Comparison of ENCODE assay signal across 2 cellular contexts in genomic region chr5:72337159-72337558, GRCh38.
A peak's percentile ranks its signal among the peaks of the same experiment; 100 is the strongest.
TF ChIP-seq lines count a peak whose summit lies in the region.

No MANE protein-coding gene starts in this region.

TF ChIP-seq in liver, 16 proteins besides CTCF, POLR2A, EP300 and RAD21:
- TF ChIP-seq FOXA2 (IDR thresholded peaks at IDR 0.05) = peak; percentile 2
- no peak for TF ChIP-seq HNF4A (conservative IDR thresholded peaks at IDR 0.05)

TF ChIP-seq in HepG2, 621 proteins besides CTCF, POLR2A, EP300 and RAD21:
- TF ChIP-seq E2F2 (CRISPR knock-in tag; IDR thresholded peaks at IDR 0.05; ENCODE audit: borderline replicate concordance) = no peak
- TF ChIP-seq ZFP1 (CRISPR knock-in tag; IDR thresholded peaks at IDR 0.05) = no peak
- no peak for TF ChIP-seq ZNF687 (CRISPR knock-in tag; IDR thresholded peaks at IDR 0.05)
- no peak for TF ChIP-seq ZNF264 (CRISPR knock-in tag; IDR thresholded peaks at IDR 0.05)
- no peak for TF ChIP-seq ZNF839 (CRISPR knock-in tag; IDR thresholded peaks at IDR 0.05; ENCODE audit: borderline replicate concordance)
- no peak for TF ChIP-seq ZNF558 (CRISPR knock-in tag; IDR thresholded peaks at IDR 0.05; ENCODE audit: borderline replicate concordance)
- no peak for TF ChIP-seq ZNF232 (CRISPR knock-in tag; IDR thresholded peaks at IDR 0.05; ENCODE audit: borderline replicate concordance)
- no peak for TF ChIP-seq ZNF547 (CRISPR knock-in tag; IDR thresholded peaks at IDR 0.05)
- no peak for TF ChIP-seq ZNF780A (CRISPR knock-in tag; IDR thresholded peaks at IDR 0.05)
- TF ChIP-seq NBN (conservative IDR thresholded peaks at IDR 0.05) = no peak
- no peak for TF ChIP-seq CREB3 (CRISPR knock-in tag; IDR thresholded peaks at IDR 0.05)
- TF ChIP-seq IRF9 (CRISPR knock-in tag; IDR thresholded peaks at IDR 0.05; ENCODE audit: borderline replicate concordance) = no peak
- no peak for TF ChIP-seq ZNF280D (CRISPR knock-in tag; IDR thresholded peaks at IDR 0.05)
- TF ChIP-seq ARHGAP35 (CRISPR knock-in tag; IDR thresholded peaks at IDR 0.05; ENCODE audit: borderline replicate concordance) = no peak
- no peak for TF ChIP-seq ZNF878 (CRISPR knock-in tag; IDR thresholded peaks at IDR 0.05)
- no peak for TF ChIP-seq UBTF (CRISPR knock-in tag; IDR thresholded peaks at IDR 0.05)
- no peak for TF ChIP-seq ZFYVE20 (CRISPR knock-in tag; IDR thresholded peaks at IDR 0.05; ENCODE audit: borderline replicate concordance, low read depth)
- no peak for TF ChIP-seq ZBED4 (CRISPR knock-in tag; IDR thresholded peaks at IDR 0.05; ENCODE audit: borderline replicate concordance)
- TF ChIP-seq ZNF570 (CRISPR knock-in tag; IDR thresholded peaks at IDR 0.05; ENCODE audit: borderline replicate concordance) = no peak
- no peak for TF ChIP-seq CENPT (CRISPR knock-in tag; IDR thresholded peaks at IDR 0.05; ENCODE audit: low read depth)
